ENCODE assay signal across 1 cellular context in genomic region chr7:74033372-74034311, GRCh38.
TF ChIP-seq lines count a peak whose summit lies in the region.

No MANE protein-coding gene starts in this region.

TF ChIP-seq in SK-N-SH, 30 proteins besides CTCF, POLR2A, EP300 and RAD21 (continued from another document):
- TF ChIP-seq REST (IDR thresholded peaks at IDR 0.05; ENCODE audit: low read depth, low read length) (no peak), SIN3A (IDR thresholded peaks at IDR 0.05; ENCODE audit: borderline replicate concordance, low read depth, low read length) (peak; percentile 42; the same call in 1 of the 2 replicates), GATA2 (CRISPR knock-in tag; IDR thresholded peaks at IDR 0.05) (no peak), FOXJ3 (CRISPR knock-in tag; IDR thresholded peaks at IDR 0.05) (no peak; the same call in 1 of the 2 replicates), IRF3 (IDR thresholded peaks at IDR 0.05; ENCODE audit: low read depth, low read length) (no peak), GABPA (IDR thresholded peaks at IDR 0.05; ENCODE audit: low read depth) (no peak), ELF1 (IDR thresholded peaks at IDR 0.05) (no peak), EZH2phosphoT487 (IDR thresholded peaks at IDR 0.05; ENCODE audit: borderline replicate concordance, low read depth) (no peak), FOXM1 (IDR thresholded peaks at IDR 0.05; ENCODE audit: low read depth) (no peak), MEF2A (IDR thresholded peaks at IDR 0.05; ENCODE audit: borderline replicate concordance, low read depth) (no peak), RXRA (IDR thresholded peaks at IDR 0.05; ENCODE audit: borderline replicate concordance, low read depth) (no peak), FOSL2 (IDR thresholded peaks at IDR 0.05; ENCODE audit: borderline replicate concordance, low read depth) (no peak), USF1 (IDR thresholded peaks at IDR 0.05; ENCODE audit: borderline replicate concordance, low read depth) (no peak), PBX3 (IDR thresholded peaks at IDR 0.05) (no peak), POLR2AphosphoS5 (IDR thresholded peaks at IDR 0.05; ENCODE audit: low read depth, low read length) (no peak), USF2 (IDR thresholded peaks at IDR 0.05; ENCODE audit: borderline replicate concordance, low read depth, low read length) (no peak), CHD2 (IDR thresholded peaks at IDR 0.05; ENCODE audit: low read length, partially characterized antibody) (peak; percentile 63), ZBTB33 (IDR thresholded peaks at IDR 0.05; ENCODE audit: borderline replicate concordance, low read depth) (no peak), MAX (IDR thresholded peaks at IDR 0.05; ENCODE audit: low read depth) (no peak), NFIC (IDR thresholded peaks at IDR 0.05; ENCODE audit: borderline replicate concordance) (no peak)
